Comparison of ENCODE assay signal across 21 cellular contexts in genomic region chr14:103347091-103347815, GRCh38. TPM values are rescaled to one million over a fixed set of nuclear protein-coding genes. Genes with fewer than 3 reads are reported as not detected.
A peak's percentile ranks its signal among the peaks of the same experiment; 100 is the strongest.
DNase-seq lines count a peak whose midpoint lies in the region; ATAC-seq, FAIRE-seq and TF ChIP-seq lines count a peak whose summit lies in the region.
"Had no signal": no experiment of that assay in that cellular context is flagged by ENCODE, and none has a peak within 500 bp of the region (broad histone marks: within the 10 kb centered on the region; RNA-seq: fewer than 3 reads in every experiment).

No MANE protein-coding gene starts in this region.

- no peak for TF ChIP-seq CTCF in GM12878 (IDR thresholded peaks at IDR 0.05 in 2 of 3, conservative IDR thresholded peaks at IDR 0.05 in 1 of 3; ENCODE audit: control insufficient read depth in 2 of 3, extremely low read depth in 1 of 3, insufficient read depth in 1 of 3, low read depth in 3 of 3, low read length in 3 of 3)
- no peak for TF ChIP-seq CTCF in HepG2 (CRISPR knock-in tag; IDR thresholded peaks at IDR 0.05)

- peak; percentile 5 to 8 for ATAC-seq in activated T-cell treated with anti-CD3 and anti-CD28 coated beads, Interleukin-2, amount 50 U/mL, for 72 hours (replicated peaks in 1 of 2)
- peak; percentile 5; the same call in 1 of the 3 replicates for ATAC-seq in GM12878
- ATAC-seq in HepG2: peak; percentile 57
- no peak for ATAC-seq in HG02763 (IDR thresholded peaks at IDR 0.05; ENCODE audit: unreplicated experiment)
- ATAC-seq in HG02759 (IDR thresholded peaks at IDR 0.05; ENCODE audit: unreplicated experiment): no peak
- ATAC-seq: activated T-helper 17 cell treated with anti-CD3 and anti-CD28 coated beads, Interleukin-2, amount 50 U/mL, for 72 hours; left lung had no signal

- FAIRE-seq in GM12878 (lab: Jason Lieb, UNC) (no peak), HepG2 (lab: Jason Lieb, UNC) (peak; percentile 60)

- no peaks in the 10 kb centered on the region for H3K9me3 Mint-ChIP-seq in activated T-cell treated with anti-CD3 and anti-CD28 coated beads, Interleukin-2, amount 50 U/mL, for 72 hours
- H3K9me3 Mint-ChIP-seq in activated T-cell treated with anti-CD3 and anti-CD28 coated beads, Interleukin-2, amount 50 U/mL, for 24 hours: no peaks in the 10 kb centered on the region
- no peaks in the 10 kb centered on the region for H3K9me3 Mint-ChIP-seq in activated CD4-positive, alpha-beta memory T cell treated with anti-CD3 and anti-CD28 coated beads, Interleukin-2, amount 10 ng/mL, durations not matched to agents 7 days and 5 days
- H3K9me3 Mint-ChIP-seq: activated T-helper 17 cell treated with anti-CD3 and anti-CD28 coated beads, Interleukin-2, amount 50 U/mL, for 72 hours had no signal

- H3K4me3 Mint-ChIP-seq in activated T-cell treated with anti-CD3 and anti-CD28 coated beads, Interleukin-2, amount 50 U/mL, for 72 hours: no peak overlapping the region
- no peak overlapping the region for H3K4me3 Mint-ChIP-seq in activated T-cell treated with anti-CD3 and anti-CD28 coated beads, Interleukin-2, amount 50 U/mL, for 24 hours
- no peak overlapping the region for H3K4me3 Mint-ChIP-seq in activated CD4-positive, alpha-beta memory T cell treated with anti-CD3 and anti-CD28 coated beads, Interleukin-2, amount 10 ng/mL, durations not matched to agents 7 days and 5 days
- H3K4me3 Mint-ChIP-seq: activated CD8-positive, alpha-beta memory T cell treated with anti-CD3 and anti-CD28 coated beads, Interleukin-2, amount 10 ng/mL, durations not matched to agents 7 days and 5 days; activated naive CD8-positive, alpha-beta T cell treated with anti-CD3 and anti-CD28 coated beads, Interleukin-2, amount 10 ng/mL, durations not matched to agents 7 days and 5 days; activated T-helper 17 cell treated with anti-CD3 and anti-CD28 coated beads, Interleukin-2, amount 50 U/mL, for 72 hours had no signal

- H3K4me3 ChIP-seq in GM12878: no peak overlapping the region
- peak overlapping the region in 1 of 3 experiments; percentile 26; a peak in 2 of 6 replicates for H3K4me3 ChIP-seq in HepG2 (replicated peaks in 1 of 3; ENCODE audit: insufficient read depth in 1 of 3, low read depth in 2 of 3, low read length in 3 of 3)
- H3K4me3 ChIP-seq in SJCRH30: no peak overlapping the region
- H3K4me3 ChIP-seq: BLaER1 treated with 17β-estradiol and CSF1 and Interleukin-3, amounts not matched to agents 10 nM and 100 nM; left lung; SK-N-MC had no signal

- H3K27ac Mint-ChIP-seq in activated T-cell treated with anti-CD3 and anti-CD28 coated beads, Interleukin-2, amount 50 U/mL, for 72 hours: no peak overlapping the region
- no peak overlapping the region for H3K27ac Mint-ChIP-seq in activated T-cell treated with anti-CD3 and anti-CD28 coated beads, Interleukin-2, amount 50 U/mL, for 24 hours
- no peak overlapping the region for H3K27ac Mint-ChIP-seq in activated CD4-positive, alpha-beta memory T cell treated with anti-CD3 and anti-CD28 coated beads, Interleukin-2, amount 10 ng/mL, durations not matched to agents 7 days and 5 days
- H3K27ac Mint-ChIP-seq: activated CD8-positive, alpha-beta memory T cell treated with anti-CD3 and anti-CD28 coated beads, Interleukin-2, amount 10 ng/mL, durations not matched to agents 7 days and 5 days; activated naive CD8-positive, alpha-beta T cell treated with anti-CD3 and anti-CD28 coated beads, Interleukin-2, amount 10 ng/mL, durations not matched to agents 7 days and 5 days; activated T-helper 17 cell treated with anti-CD3 and anti-CD28 coated beads, Interleukin-2, amount 50 U/mL, for 72 hours had no signal

- WGBS in GM12878 (ENCODE audit: insufficient coverage, insufficient replicate concordance, low lambda C conversion rate, missing lambda C conversion rate): 61% methylated on average over 12 of the region's 12 CpGs
- WGBS in HepG2 (ENCODE audit: low lambda C conversion rate): 8% methylated on average over 12 of the region's 12 CpGs

- no peak for DNase-seq in activated T-cell treated with anti-CD3 and anti-CD28 coated beads, Interleukin-2, amount 50 U/mL, for 72 hours
- DNase-seq in activated T-cell treated with anti-CD3 and anti-CD28 coated beads, Interleukin-2, amount 50 U/mL, for 24 hours: no peak
- no peak for DNase-seq in GM12878 (ENCODE audit: low read depth, low spot score)
- peak; percentile 57 for DNase-seq in HepG2 (ENCODE audit: low spot score)
- DNase-seq in SJCRH30: no peak
- no peak for DNase-seq in activated CD4-positive, alpha-beta memory T cell treated with anti-CD3 and anti-CD28 coated beads, Interleukin-2, amount 10 ng/mL, durations not matched to agents 7 days and 5 days
- DNase-seq: activated CD8-positive, alpha-beta memory T cell treated with anti-CD3 and anti-CD28 coated beads, Interleukin-2, amount 10 ng/mL, durations not matched to agents 7 days and 5 days; activated naive CD8-positive, alpha-beta T cell treated with anti-CD3 and anti-CD28 coated beads, Interleukin-2, amount 10 ng/mL, durations not matched to agents 7 days and 5 days; cortex of kidney; left lung; NCI-H1092; NCI-H2029 treated with DMSO at 0.1 percent for 48 hours; NCI-H446 treated with DMSO at 0.1 percent for 48 hours; NK-92 treated with Interleukin-12 subunit alpha and Interleukin-12 subunit beta, amount 100 ng/mL, for 24 hours; stimulated activated CD4-positive, alpha-beta T cell treated with anti-CD3 and anti-CD28 coated beads, Interleukin-12 subunit alpha, Interleukin-12 subunit beta, amount 100 ng/mL, for 4 hours; stimulated activated CD8-positive, alpha-beta memory T cell treated with anti-CD3 and anti-CD28 coated beads, Interleukin-4, amount 100 ng/mL, for 48 hours had no signal

- H3K27ac ChIP-seq in GM12878 (ENCODE audit: control insufficient read depth, insufficient read depth) (no peak overlapping the region), HepG2 (ENCODE audit: extremely low read length, insufficient read depth, low read length) (peak overlapping the region; percentile 40), SJCRH30 (no peak overlapping the region)
- H3K27ac ChIP-seq: BLaER1 treated with 17β-estradiol and CSF1 and Interleukin-3, amounts not matched to agents 10 nM and 100 nM; left lung had no signal

- H3K4me2 ChIP-seq in GM12878 (ENCODE audit: control insufficient read depth, insufficient read depth) (no peak overlapping the region), HepG2 (ENCODE audit: low read depth, low read length) (peak overlapping the region; percentile 70)
- H3K4me2 ChIP-seq: BLaER1 treated with 17β-estradiol and CSF1 and Interleukin-3, amounts not matched to agents 10 nM and 100 nM had no signal

- H3K36me3 ChIP-seq in GM12878 (ENCODE audit: control insufficient read depth in 2 of 2, insufficient read depth in 2 of 2, low read length in 1 of 2) (peaks cover 4 to 24% of the 10 kb centered on the region in 2 experiments), HepG2 (replicated peaks in 1 of 2; ENCODE audit: control insufficient read depth in 1 of 2, insufficient read depth in 2 of 2, low read length in 2 of 2) (peaks cover 3 to 11% of the 10 kb centered on the region in 2 experiments; a peak in 4 of 5 replicates), SJCRH30 (peaks cover 29% of the 10 kb centered on the region)

- SMC1A ChIA-PET in GM12878 (lab: Charles Lee; ENCODE audit: uncharacterized antibody, unreplicated experiment): no interaction called here

- intact Hi-C loops in GM12878 (cut with micrococcal nuclease; ENCODE audit: unreplicated experiment): no loop called here
- intact Hi-C loops in HepG2 (cut with micrococcal nuclease; ENCODE audit: unreplicated experiment): loop anchor here (5.0 kb wide), 1 partner anchor 40 kb away; the partner anchor contains the start of gene MARK3

- POLR2A ChIA-PET in GM12878 (lab: Charles Lee): interaction anchor here (1.4 kb wide), 1 partner anchor 40 kb away, joined by 3 read pairs; no protein-coding TSS in a partner anchor
- POLR2A ChIA-PET in HepG2 (lab: Yijun Ruan, JAX): interaction anchor here (0.8 to 5.8 kb wide), 5 partner anchors 9 to 31 kb away, joined by 3 to 87 read pairs (median 21); partner anchors contain the start of gene EIF5
- POLR2A ChIA-PET in activated CD4-positive, alpha-beta memory T cell treated with anti-CD3 and anti-CD28 coated beads, Interleukin-2, amount 10 ng/mL, durations not matched to agents 7 days and 5 days (lab: Charles Lee): interaction anchor here (7.7 kb wide), 1 partner anchor 13 kb away, joined by 69 read pairs; the partner anchor contains the start of gene EIF5

- H3K4me1 Mint-ChIP-seq in activated T-cell treated with anti-CD3 and anti-CD28 coated beads, Interleukin-2, amount 50 U/mL, for 72 hours (ENCODE audit: low read depth): peaks cover 11% of the 10 kb centered on the region
- H3K4me1 Mint-ChIP-seq in activated T-cell treated with anti-CD3 and anti-CD28 coated beads, Interleukin-2, amount 50 U/mL, for 24 hours (ENCODE audit: low read depth): peaks cover under 1% of the 10 kb centered on the region
- peaks cover 1% of the 10 kb centered on the region for H3K4me1 Mint-ChIP-seq in activated CD4-positive, alpha-beta memory T cell treated with anti-CD3 and anti-CD28 coated beads, Interleukin-2, amount 10 ng/mL, durations not matched to agents 7 days and 5 days
- H3K4me1 Mint-ChIP-seq: activated CD8-positive, alpha-beta memory T cell treated with anti-CD3 and anti-CD28 coated beads, Interleukin-2, amount 10 ng/mL, durations not matched to agents 7 days and 5 days; activated T-helper 17 cell treated with anti-CD3 and anti-CD28 coated beads, Interleukin-2, amount 50 U/mL, for 72 hours had no signal

- in situ Hi-C loops in GM12878 (cut with MboI) (no loop called here), HepG2 (cut with HindIII; ENCODE audit: extremely low pct_ligation_motif_present, low pct_unique_long_range_greater_than_20kb) (no loop called here)

- RAD21 ChIA-PET in GM12878 (lab: Charles Lee; ENCODE audit: unreplicated experiment): no interaction called here

- H3K9ac ChIP-seq in GM12878 (ENCODE audit: control insufficient read depth, insufficient read depth, low read length) (no peak overlapping the region), HepG2 (ENCODE audit: insufficient read depth, low read depth, low read length) (no peak overlapping the region)

- CTCF ChIA-PET in GM12878 (lab: Yijun Ruan, JAX) (no interaction called here), HepG2 (lab: Yijun Ruan, JAX; ENCODE audit: low intra/inter-chr PET ratio, low total read pairs) (no interaction called here)
- CTCF ChIA-PET in activated CD4-positive, alpha-beta memory T cell treated with anti-CD3 and anti-CD28 coated beads, Interleukin-2, amount 10 ng/mL, durations not matched to agents 7 days and 5 days (lab: Charles Lee): no interaction called here

- H3K27me3 ChIP-seq in GM12878 (replicated peaks in 1 of 2; ENCODE audit: control insufficient read depth in 2 of 2, insufficient read depth in 2 of 2, low read length in 1 of 2) (no peaks in the 10 kb centered on the region), HepG2 (ENCODE audit: control insufficient read depth in 1 of 2, insufficient read depth in 2 of 2, low read length in 2 of 2) (no peaks in the 10 kb centered on the region; a peak in 1 of 5 replicates), SJCRH30 (no peaks in the 10 kb centered on the region)
- H3K27me3 ChIP-seq: BLaER1 treated with 17β-estradiol and CSF1 and Interleukin-3, amounts not matched to agents 10 nM and 100 nM; left lung had no signal

- BruUV-seq in GM12878 (replicated peaks; lab: Mats Ljungman, UMichigan): no TSS peak
- no TSS peak for BruUV-seq in HepG2 (replicated peaks; lab: Mats Ljungman, UMichigan)

- no peak for TF ChIP-seq EP300 in GM12878 (IDR thresholded peaks at IDR 0.05; ENCODE audit: borderline replicate concordance in 1 of 2, control insufficient read depth in 1 of 2, low read depth in 2 of 2, low read length in 2 of 2)
- TF ChIP-seq EP300 in HepG2 (IDR thresholded peaks at IDR 0.05; ENCODE audit: low read depth in 2 of 2, low read length in 2 of 2): peak in 1 of 2 experiments; percentile 50; a peak in 1 of 4 replicates
- TF ChIP-seq EP300 in HepG2 (CRISPR knock-in tag; IDR thresholded peaks at IDR 0.05; ENCODE audit: borderline replicate concordance): 0 out of 2 replicates have a peak, but pooled peaks have one; percentile 16

- TF ChIP-seq RAD21 in GM12878 (IDR thresholded peaks at IDR 0.05; ENCODE audit: insufficient read depth, low read depth, low read length): no peak
- TF ChIP-seq RAD21 in HepG2 (CRISPR knock-in tag; IDR thresholded peaks at IDR 0.05): no peak

- H4K20me1 ChIP-seq in GM12878 (ENCODE audit: control insufficient read depth, insufficient read depth) (no peaks in the 10 kb centered on the region), HepG2 (ENCODE audit: insufficient read depth, low read length) (peaks cover 5% of the 10 kb centered on the region; the same call in 1 of the 2 replicates)

- H3K9me3 ChIP-seq in GM12878 (replicated peaks; ENCODE audit: control insufficient read depth, insufficient read depth, low read length) (no peaks in the 10 kb centered on the region), HepG2 (ENCODE audit: low read length) (no peaks in the 10 kb centered on the region), SJCRH30 (replicated peaks) (no peaks in the 10 kb centered on the region)
- H3K9me3 ChIP-seq: BLaER1 treated with 17β-estradiol and CSF1 and Interleukin-3, amounts not matched to agents 10 nM and 100 nM; left lung had no signal

- H3K79me2 ChIP-seq in GM12878 (ENCODE audit: control insufficient read depth, insufficient read depth, low read length) (no peaks in the 10 kb centered on the region), HepG2 (ENCODE audit: insufficient read depth, low read length) (no peaks in the 10 kb centered on the region)

- TF ChIP-seq POLR2A in GM12878 (IDR thresholded peaks at IDR 0.05; ENCODE audit: low read depth, low read length) (peak; percentile 59; the same call in 1 of the 2 replicates), HepG2 (IDR thresholded peaks at IDR 0.05; ENCODE audit: insufficient read depth in 1 of 2, low read depth in 2 of 2, low read length in 2 of 2) (no peak)

- H3K36me3 Mint-ChIP-seq in activated T-cell treated with anti-CD3 and anti-CD28 coated beads, Interleukin-2, amount 50 U/mL, for 72 hours (ENCODE audit: insufficient read depth in 2 of 2): peaks cover 5 to 22% of the 10 kb centered on the region in 2 donors
- peaks cover 30% of the 10 kb centered on the region for H3K36me3 Mint-ChIP-seq in activated T-cell treated with anti-CD3 and anti-CD28 coated beads, Interleukin-2, amount 50 U/mL, for 24 hours (ENCODE audit: low read depth)
- H3K36me3 Mint-ChIP-seq in activated CD4-positive, alpha-beta memory T cell treated with anti-CD3 and anti-CD28 coated beads, Interleukin-2, amount 10 ng/mL, durations not matched to agents 7 days and 5 days (ENCODE audit: low read depth): peaks cover 27% of the 10 kb centered on the region

- H2AFZ ChIP-seq in GM12878 (ENCODE audit: control insufficient read depth, low read depth, low read length) (no peak overlapping the region), HepG2 (ENCODE audit: low read length) (no peak overlapping the region)

- H3K4me1 ChIP-seq in GM12878 (ENCODE audit: control insufficient read depth, insufficient read depth, low read length) (no peaks in the 10 kb centered on the region), HepG2 (ENCODE audit: insufficient read depth, low read length) (peaks cover 38% of the 10 kb centered on the region), SJCRH30 (peaks cover 17% of the 10 kb centered on the region)
- H3K4me1 ChIP-seq: left lung had no signal

- H3K27me3 Mint-ChIP-seq in activated T-cell treated with anti-CD3 and anti-CD28 coated beads, Interleukin-2, amount 50 U/mL, for 72 hours (ENCODE audit: low read depth): peaks cover 2% of the 10 kb centered on the region
- no peaks in the 10 kb centered on the region for H3K27me3 Mint-ChIP-seq in activated T-cell treated with anti-CD3 and anti-CD28 coated beads, Interleukin-2, amount 50 U/mL, for 24 hours
- peaks cover 7% of the 10 kb centered on the region for H3K27me3 Mint-ChIP-seq in activated CD4-positive, alpha-beta memory T cell treated with anti-CD3 and anti-CD28 coated beads, Interleukin-2, amount 10 ng/mL, durations not matched to agents 7 days and 5 days

RNA-seq across cellular contexts. Expression of gene EIF5, which starts 13.2 kb away (rescaled TPM):
- total RNA-seq in activated T-cell treated with anti-CD3 and anti-CD28 coated beads, Interleukin-2, amount 50 U/mL, for 72 hours: 100 to 1,000 TPM; 295 to 377 TPM
- 250 and 254 TPM in 2 replicates for total RNA-seq in GM12878 (2013; cell fraction: nucleolus; rRNA removed)
- total RNA-seq in GM12878 (2014; rRNA removed): 68.6 and 75.6 TPM in 2 replicates
- total RNA-seq in GM12878 (2014; rRNA removed; fragmentation: Illumina TruSeq; extraction: Trizol): 84.1 and 92.7 TPM in 2 replicates
- total RNA-seq in GM12878 (2021): 156 and 166 TPM in 2 replicates
- 78.4 TPM for polyA plus RNA-seq in GM12878 (2011; ENCODE audit: low read depth)
- 268 and 275 TPM in 2 replicates for polyA plus RNA-seq in GM12878 (2011; rRNA removed)
- 141 and 164 TPM in 2 replicates for polyA plus RNA-seq in GM12878 (2011; cell fraction: cytosol; rRNA removed)
- 181 and 255 TPM in 2 replicates for polyA plus RNA-seq in GM12878 (2011; cell fraction: nucleus; rRNA removed)
- 118 and 152 TPM in 2 replicates for polyA plus RNA-seq in GM12878 (2012)
- 137 and 204 TPM in 2 replicates for polyA plus RNA-seq in GM12878 (2014; fragmentation: Illumina TruSeq; extraction: Trizol)
- 10 to 100 TPM; 51.2 to 80.9 TPM for polyA plus RNA-seq in GM12878 (2014; fragmentation: Nextera tagmentation; extraction: Ambion mirVana)
- 83.2 and 89.1 TPM in 2 replicates for polyA plus RNA-seq in GM12878 (2014; rRNA removed)
- polyA plus RNA-seq in GM12878 (2016; fragmentation: Nextera tagmentation; extraction: Ambion mirVana): 100 to 1,000 TPM; 312 to 360 TPM
- 123 and 221 TPM in 2 replicates for polyA minus RNA-seq in GM12878 (2011; rRNA and poly(A)+ RNA removed)
- 54.0 and 67.9 TPM in 2 replicates for polyA minus RNA-seq in GM12878 (2011; cell fraction: cytosol; rRNA and poly(A)+ RNA removed)
- polyA minus RNA-seq in GM12878 (2011; cell fraction: nucleus; rRNA and poly(A)+ RNA removed): 134 and 194 TPM in 2 replicates
- 281 and 333 TPM in 2 replicates for total RNA-seq in HepG2 (2016; rRNA removed; fragmentation: Illumina TruSeq; extraction: Trizol)
- total RNA-seq in HepG2 (2016; cell fraction: cytosol; rRNA removed; fragmentation: Illumina TruSeq; extraction: Trizol; ENCODE audit: low read depth): 57.6 and 59.2 TPM in 2 replicates
- total RNA-seq in HepG2 (2016; cell fraction: insoluble cytoplasmic fraction; rRNA removed; fragmentation: Illumina TruSeq; extraction: Trizol): 289 and 316 TPM in 2 replicates
- total RNA-seq in HepG2 (2016; cell fraction: membrane; rRNA removed; fragmentation: Illumina TruSeq; extraction: Trizol): 131 and 147 TPM in 2 replicates
- total RNA-seq in HepG2 (2016; cell fraction: nucleus; rRNA removed; fragmentation: Illumina TruSeq; extraction: Trizol): 180 TPM in 2 replicates
- polyA plus RNA-seq in HepG2 (2011; rRNA removed): 147 and 189 TPM in 2 replicates
- 98.3 and 109 TPM in 2 replicates for polyA plus RNA-seq in HepG2 (2011; cell fraction: cytosol; rRNA removed)
- 192 and 267 TPM in 2 replicates for polyA plus RNA-seq in HepG2 (2011; cell fraction: nucleus; rRNA removed)
- polyA plus RNA-seq in HepG2 (2012): 226 and 227 TPM in 2 replicates
- polyA plus RNA-seq in HepG2 (2016; cell fraction: cytosol; fragmentation: Illumina TruSeq; extraction: Trizol; ENCODE audit: low read depth): 34.1 and 47.0 TPM in 2 replicates
- polyA plus RNA-seq in HepG2 (2016; cell fraction: insoluble cytoplasmic fraction; fragmentation: Illumina TruSeq; extraction: Trizol; ENCODE audit: low read depth): 286 and 291 TPM in 2 replicates
- polyA plus RNA-seq in HepG2 (2016; cell fraction: membrane; fragmentation: Illumina TruSeq; extraction: Trizol; ENCODE audit: low read depth): 74.1 and 96.9 TPM in 2 replicates
- 188 and 207 TPM in 2 replicates for polyA plus RNA-seq in HepG2 (2016; cell fraction: nucleus; fragmentation: Illumina TruSeq; extraction: Trizol; ENCODE audit: insufficient read depth, low read depth)
- 81.5 and 123 TPM in 2 replicates for polyA minus RNA-seq in HepG2 (2011; rRNA and poly(A)+ RNA removed; ENCODE audit: low replicate concordance)
- polyA minus RNA-seq in HepG2 (2011; cell fraction: cytosol; rRNA and poly(A)+ RNA removed): 55.8 and 65.8 TPM in 2 replicates
- polyA minus RNA-seq in HepG2 (2011; cell fraction: nucleus; rRNA and poly(A)+ RNA removed): 331 and 439 TPM in 2 replicates
- 352 and 383 TPM in 2 replicates for total RNA-seq in SJCRH30 (2014; rRNA removed; shearing (Covaris generic))
- 100 to 1,000 TPM; 188 to 197 TPM for total RNA-seq in activated CD4-positive, alpha-beta memory T cell treated with anti-CD3 and anti-CD28 coated beads, Interleukin-2, amount 10 ng/mL, durations not matched to agents 7 days and 5 days

RNA-seq across cellular contexts. Expression of gene MARK3, which starts 38.0 kb away (rescaled TPM):
- total RNA-seq in activated T-cell treated with anti-CD3 and anti-CD28 coated beads, Interleukin-2, amount 50 U/mL, for 72 hours: 10 to 100 TPM; 80.6 to 95.5 TPM
- total RNA-seq in GM12878 (2013; cell fraction: nucleolus; rRNA removed): 225 and 244 TPM in 2 replicates
- 39.6 and 43.3 TPM in 2 replicates for total RNA-seq in GM12878 (2014; rRNA removed)
- total RNA-seq in GM12878 (2014; rRNA removed; fragmentation: Illumina TruSeq; extraction: Trizol): 48.0 and 48.3 TPM in 2 replicates
- 51.9 and 59.3 TPM in 2 replicates for total RNA-seq in GM12878 (2021)
- polyA plus RNA-seq in GM12878 (2011; ENCODE audit: low read depth): 36.8 TPM
- 75.1 and 85.6 TPM in 2 replicates for polyA plus RNA-seq in GM12878 (2011; rRNA removed)
- 40.5 and 46.1 TPM in 2 replicates for polyA plus RNA-seq in GM12878 (2011; cell fraction: cytosol; rRNA removed)
- 90.2 and 95.2 TPM in 2 replicates for polyA plus RNA-seq in GM12878 (2011; cell fraction: nucleus; rRNA removed)
- 39.8 and 47.5 TPM in 2 replicates for polyA plus RNA-seq in GM12878 (2012)
- 50.7 and 52.0 TPM in 2 replicates for polyA plus RNA-seq in GM12878 (2014; fragmentation: Illumina TruSeq; extraction: Trizol)
- polyA plus RNA-seq in GM12878 (2014; fragmentation: Nextera tagmentation; extraction: Ambion mirVana): 10 to 100 TPM; 10.7 to 19.8 TPM
- polyA plus RNA-seq in GM12878 (2014; rRNA removed): 43.2 and 49.9 TPM in 2 replicates
- polyA plus RNA-seq in GM12878 (2016; fragmentation: Nextera tagmentation; extraction: Ambion mirVana): 10 to 100 TPM; 28.6 to 31.0 TPM
- 73.2 and 80.4 TPM in 2 replicates for polyA minus RNA-seq in GM12878 (2011; rRNA and poly(A)+ RNA removed)
- 15.8 and 21.0 TPM in 2 replicates for polyA minus RNA-seq in GM12878 (2011; cell fraction: cytosol; rRNA and poly(A)+ RNA removed)
- 63.7 and 92.2 TPM in 2 replicates for polyA minus RNA-seq in GM12878 (2011; cell fraction: nucleus; rRNA and poly(A)+ RNA removed)
- 41.4 and 56.6 TPM in 2 replicates for total RNA-seq in HepG2 (2016; rRNA removed; fragmentation: Illumina TruSeq; extraction: Trizol)
- total RNA-seq in HepG2 (2016; cell fraction: cytosol; rRNA removed; fragmentation: Illumina TruSeq; extraction: Trizol; ENCODE audit: low read depth): 25.7 and 31.4 TPM in 2 replicates
- total RNA-seq in HepG2 (2016; cell fraction: insoluble cytoplasmic fraction; rRNA removed; fragmentation: Illumina TruSeq; extraction: Trizol): 41.7 and 52.5 TPM in 2 replicates
- total RNA-seq in HepG2 (2016; cell fraction: membrane; rRNA removed; fragmentation: Illumina TruSeq; extraction: Trizol): 39.1 and 48.5 TPM in 2 replicates
- total RNA-seq in HepG2 (2016; cell fraction: nucleus; rRNA removed; fragmentation: Illumina TruSeq; extraction: Trizol): 69.9 and 73.0 TPM in 2 replicates
- 45.0 and 47.7 TPM in 2 replicates for polyA plus RNA-seq in HepG2 (2011; rRNA removed)
- 20.4 and 22.0 TPM in 2 replicates for polyA plus RNA-seq in HepG2 (2011; cell fraction: cytosol; rRNA removed)
- 65.4 and 76.5 TPM in 2 replicates for polyA plus RNA-seq in HepG2 (2011; cell fraction: nucleus; rRNA removed)
- polyA plus RNA-seq in HepG2 (2012): 28.5 and 28.9 TPM in 2 replicates
- 16.6 and 18.4 TPM in 2 replicates for polyA plus RNA-seq in HepG2 (2016; cell fraction: cytosol; fragmentation: Illumina TruSeq; extraction: Trizol; ENCODE audit: low read depth)
- 45.7 and 50.4 TPM in 2 replicates for polyA plus RNA-seq in HepG2 (2016; cell fraction: insoluble cytoplasmic fraction; fragmentation: Illumina TruSeq; extraction: Trizol; ENCODE audit: low read depth)
- 24.0 and 32.3 TPM in 2 replicates for polyA plus RNA-seq in HepG2 (2016; cell fraction: membrane; fragmentation: Illumina TruSeq; extraction: Trizol; ENCODE audit: low read depth)
- 133 and 146 TPM in 2 replicates for polyA plus RNA-seq in HepG2 (2016; cell fraction: nucleus; fragmentation: Illumina TruSeq; extraction: Trizol; ENCODE audit: insufficient read depth, low read depth)
- polyA minus RNA-seq in HepG2 (2011; rRNA and poly(A)+ RNA removed; ENCODE audit: low replicate concordance): 31.1 and 72.6 TPM in 2 replicates
- polyA minus RNA-seq in HepG2 (2011; cell fraction: cytosol; rRNA and poly(A)+ RNA removed): 21.5 and 30.2 TPM in 2 replicates
- 80.9 and 98.8 TPM in 2 replicates for polyA minus RNA-seq in HepG2 (2011; cell fraction: nucleus; rRNA and poly(A)+ RNA removed)
- total RNA-seq in SJCRH30 (2014; rRNA removed; shearing (Covaris generic)): 74.3 and 83.9 TPM in 2 replicates
- total RNA-seq in activated CD4-positive, alpha-beta memory T cell treated with anti-CD3 and anti-CD28 coated beads, Interleukin-2, amount 10 ng/mL, durations not matched to agents 7 days and 5 days: 10 to 100 TPM; 76.0 to 84.2 TPM

Comparison
In these comparisons a context has a peak if more than half of its experiments do, and no peak if none do; other contexts are left out.
1. ATAC-seq: peak in activated T-cell treated with anti-CD3 and anti-CD28 coated beads, Interleukin-2, amount 50 U/mL, for 72 hours (2 of 2), GM12878 (single experiment) and HepG2 (single experiment); none in HG02763 (single experiment) and HG02759 (single experiment).